8 cellular contexts compared by ENCODE assay signal in genomic region chr4:101348367-101348827, GRCh38. TPM values are rescaled to one million over a fixed set of nuclear protein-coding genes. Genes with fewer than 3 reads are reported as not detected.
DNase-seq lines count a peak whose midpoint lies in the region; ATAC-seq, FAIRE-seq and TF ChIP-seq lines count a peak whose summit lies in the region.

No MANE protein-coding gene starts in this region.

- no peaks in the 10 kb centered on the region for H3K9me2 ChIP-seq in GM23248 (ENCODE audit: insufficient read depth)

- in situ Hi-C loops in GM23248 (cut with MboI), result no loop called here

- DNase-seq in A549 (ENCODE audit: low read depth in 1 of 2, low spot score in 1 of 2), result peak in 1 of 2 experiments; percentile 11
- DNase-seq in GM23248, result peak; percentile 63
- no peak for DNase-seq in activated B cell treated with CpG ODN at 0.5 μM for 24 hours
- peak; percentile 64 for DNase-seq in globus pallidus (ENCODE audit: low spot score)
- no peak for DNase-seq in prostate gland (ENCODE audit: low spot score)
- DNase-seq in stimulated activated CD4-positive, alpha-beta T cell treated with anti-CD3 and anti-CD28 coated beads, Interleukin-4, amount 100 ng/mL, for 1 hour, result no peak
- no peak for DNase-seq in GM19238 (ENCODE audit: insufficient read length, low spot score)

- H3K27ac ChIP-seq in A549 (peak overlapping the region; percentile 88 to 99), GM23248 (peak overlapping the region; percentile 83), prostate gland (peak overlapping the region; percentile 91 to 95)

- H3F3A ChIP-seq in GM23248 (ENCODE audit: insufficient read depth), result peaks cover 19% of the 10 kb centered on the region

- POLR2A ChIA-PET in A549 (lab: Yijun Ruan, JAX), result interaction anchor here (0.6 to 2.7 kb wide), 12 partner anchors 8 to 1398 kb away, joined by 3 to 12 read pairs (median 5); partner anchors contain the start of gene H2AZ1
- POLR2A ChIA-PET in activated B cell treated with CpG ODN at 0.5 μM for 24 hours (lab: Charles Lee), result interaction anchor here (0.6 to 3.3 kb wide), 18 partner anchors 10 to 651 kb away, joined by 3 to 27 read pairs (median 4); partner anchors contain the start of gene BANK1

- H3K79me2 ChIP-seq in GM23248 (ENCODE audit: insufficient read depth), result peaks cover 27% of the 10 kb centered on the region

- H3K4me1 ChIP-seq in A549 (peaks cover 34% of the 10 kb centered on the region), GM23248 (ENCODE audit: insufficient read depth) (peaks cover 20% of the 10 kb centered on the region), prostate gland (replicated peaks) (peaks cover 4% of the 10 kb centered on the region)

- H3K9me3 ChIP-seq in A549, result no peaks in the 10 kb centered on the region
- H3K9me3 ChIP-seq in GM23248 (ENCODE audit: low read depth), result no peaks in the 10 kb centered on the region
- H3K9me3 ChIP-seq in prostate gland, result no peaks in the 10 kb centered on the region

- H3K4me3 Mint-ChIP-seq in activated B cell treated with CpG ODN at 0.5 μM for 24 hours, result peak overlapping the region; percentile 94

- ATAC-seq in A549 (peak; percentile 26 to 30), activated B cell treated with CpG ODN at 0.5 μM for 24 hours (ENCODE audit: low read depth) (no peak), GM19397 (IDR thresholded peaks at IDR 0.05; ENCODE audit: unreplicated experiment) (no peak)

- H3K36me3 ChIP-seq in GM23248 (ENCODE audit: low read depth) (no peaks in the 10 kb centered on the region), prostate gland (no peaks in the 10 kb centered on the region)

- WGBS in A549 (ENCODE audit: missing lambda C conversion rate), result 13% methylated on average over 13 of the region's 24 CpGs
- WGBS in GM23248 (ENCODE audit: low coverage in 1 of 2, low lambda C conversion rate in 2 of 2, missing lambda C conversion rate in 2 of 2), 2 experiments, result 8 to 11% methylated on average over 23 to 24 of the region's 24 CpGs
- WGBS in prostate gland, result 9% methylated on average over 24 of the region's 24 CpGs

- H3K4me3 ChIP-seq in A549 (peak overlapping the region; percentile 79), GM23248 (peak overlapping the region; percentile 96), prostate gland (peak overlapping the region; percentile 86 to 89)

- H3K27me3 Mint-ChIP-seq in activated B cell treated with CpG ODN at 0.5 μM for 24 hours, result no peaks in the 10 kb centered on the region

- no peak for TF ChIP-seq POLR2A in A549 (IDR thresholded peaks at IDR 0.05; ENCODE audit: low read length)
- no peak for TF ChIP-seq POLR2A in prostate gland (IDR thresholded peaks at IDR 0.05)

- TF ChIP-seq RAD21 in A549 (conservative IDR thresholded peaks at IDR 0.05 in 1 of 2, IDR thresholded peaks at IDR 0.05 in 1 of 2), result no peak

- no peaks in the 10 kb centered on the region for H3K9me3 Mint-ChIP-seq in activated B cell treated with CpG ODN at 0.5 μM for 24 hours

- CTCF ChIA-PET in A549 (lab: Yijun Ruan, JAX) (interaction anchor here (0.6 to 1.2 kb wide), 3 partner anchors 14 to 274 kb away, joined by 3 to 7 read pairs (median 3); no protein-coding TSS in a partner anchor), activated B cell treated with CpG ODN at 0.5 μM for 24 hours (lab: Charles Lee) (interaction anchor here (1.0 to 2.0 kb wide), 3 partner anchors 179 to 383 kb away, joined by 5 to 6 read pairs (median 6); no protein-coding TSS in a partner anchor)

- peak overlapping the region; percentile 92 for H2AFZ ChIP-seq in GM23248

- FAIRE-seq in A549 (lab: Jason Lieb, UNC), result no peak

- intact Hi-C loops in activated B cell treated with CpG ODN at 0.5 μM for 24 hours (cut with micrococcal nuclease) (loop anchor here (1.0 to 10.0 kb wide), 11 partner anchors 179 to 1786 kb away; partner anchors contain the start of genes SLC9B2, TRMT10A and UBE2D3), prostate gland (cut with DNase I) (loop anchor here (5.0 to 10.0 kb wide), 3 partner anchors 134 to 1254 kb away; no protein-coding TSS in a partner anchor)

- peak overlapping the region; percentile 95 for H3K27ac Mint-ChIP-seq in activated B cell treated with CpG ODN at 0.5 μM for 24 hours

- H3K4me2 ChIP-seq in A549, result peak overlapping the region; percentile 85
- peak overlapping the region; percentile 79 for H3K4me2 ChIP-seq in GM23248 (ENCODE audit: unreplicated experiment)

- H3K4me1 Mint-ChIP-seq in activated B cell treated with CpG ODN at 0.5 μM for 24 hours, result peaks cover 33% of the 10 kb centered on the region

- TF ChIP-seq CTCF in A549 (IDR thresholded peaks at IDR 0.05) (no peak), activated B cell treated with CpG ODN at 0.5 μM for 24 hours (IDR thresholded peaks at IDR 0.05) (no peak), prostate gland (IDR thresholded peaks at IDR 0.05) (no peak)

- H4K20me1 ChIP-seq in GM23248 (ENCODE audit: insufficient read depth), result no peaks in the 10 kb centered on the region

- peak overlapping the region; percentile 84 for H3K9ac ChIP-seq in GM23248

- peaks cover 17% of the 10 kb centered on the region for H3K36me3 Mint-ChIP-seq in activated B cell treated with CpG ODN at 0.5 μM for 24 hours (ENCODE audit: low read depth)

- TF ChIP-seq EP300 in A549 (IDR thresholded peaks at IDR 0.05), result no peak

- H3K27me3 ChIP-seq in GM23248 (replicated peaks; ENCODE audit: insufficient read depth) (no peaks in the 10 kb centered on the region), prostate gland (replicated peaks; ENCODE audit: insufficient read depth) (no peaks in the 10 kb centered on the region)

TF ChIP-seq in A549, 52 proteins besides CTCF, POLR2A, EP300 and RAD21 (continues in another document):
- no peak for TF ChIP-seq HOXA7 (CRISPR knock-in tag; IDR thresholded peaks at IDR 0.05)
- no peak for TF ChIP-seq POLR2AphosphoS2 (conservative IDR thresholded peaks at IDR 0.05; ENCODE audit: low read length)
- TF ChIP-seq CHD4 (IDR thresholded peaks at IDR 0.05; ENCODE audit: borderline replicate concordance), result no peak
- no peak for TF ChIP-seq TP53 (CRISPR knock-in tag; IDR thresholded peaks at IDR 0.05)
- no peak for TF ChIP-seq HDAC2 (IDR thresholded peaks at IDR 0.05)
- TF ChIP-seq ZC3H11A (IDR thresholded peaks at IDR 0.05), result no peak
- TF ChIP-seq TFCP2L1 (CRISPR knock-in tag; IDR thresholded peaks at IDR 0.05), result no peak
- TF ChIP-seq CHD2 (IDR thresholded peaks at IDR 0.05; ENCODE audit: low read length, partially characterized antibody), result no peak
- TF ChIP-seq HOXB5 (CRISPR knock-in tag; IDR thresholded peaks at IDR 0.05), result no peak
- no peak for TF ChIP-seq HMGXB4 (CRISPR knock-in tag; IDR thresholded peaks at IDR 0.05; ENCODE audit: borderline replicate concordance)
- no peak for TF ChIP-seq BCL3 (IDR thresholded peaks at IDR 0.05)
- TF ChIP-seq PBX3 (IDR thresholded peaks at IDR 0.05), result no peak
- no peak for TF ChIP-seq RCOR1 (IDR thresholded peaks at IDR 0.05; ENCODE audit: low read depth, low read length)
- TF ChIP-seq NPAS2 (CRISPR knock-in tag; IDR thresholded peaks at IDR 0.05; ENCODE audit: borderline replicate concordance), result no peak
- TF ChIP-seq CBX2 (IDR thresholded peaks at IDR 0.05; ENCODE audit: borderline replicate concordance, low read depth), result no peak

RNA-seq across cellular contexts. Expression of gene PPP3CA, which starts 1.1 kb away (rescaled TPM):
- polyA plus RNA-seq in A549 (2011; rRNA removed) (33.7 and 42.4 TPM in 2 replicates), A549 (2017; fragmentation: RNase III; extraction: RNeasy Plus Mini Kit Qiagen cat#74134 plus additional on column Dnase treatment) (19.5 to 25.8 TPM (median 21.4 TPM) in 3 replicates), GM23248 (2016; fragmentation: Nextera tagmentation; extraction: Ambion mirVana) (40.9 and 42.8 TPM in 2 replicates)
- 7.4 and 9.1 TPM in 2 replicates for polyA plus RNA-seq in A549 (2012; cell fraction: cytosol; rRNA removed)
- polyA plus RNA-seq in A549 (2012; cell fraction: nucleus; rRNA removed), result 5.6 and 7.0 TPM in 2 replicates
- polyA minus RNA-seq in A549 (2011; rRNA and poly(A)+ RNA removed), result 36.3 and 46.9 TPM in 2 replicates
- 42.3 and 57.0 TPM in 2 replicates for total RNA-seq in GM23248 (2014; rRNA removed; shearing (Covaris generic))
- total RNA-seq in activated B cell treated with CpG ODN at 0.5 μM for 24 hours (72.8 and 78.8 TPM in 2 replicates), prostate gland (100 to 1,000 TPM in 1 of 2 donors, 10 to 100 TPM in 1; 71.3 to 142 TPM)

Comparison
In these comparisons a context has a peak if more than half of its experiments do, and no peak if none do; other contexts are left out.
1. ATAC-seq: peak in A549 (2 of 2); none in activated B cell treated with CpG ODN at 0.5 μM for 24 hours (single experiment) and GM19397 (single experiment).
2. DNase-seq: peak in GM23248 (single experiment) and globus pallidus (single experiment); none in activated B cell treated with CpG ODN at 0.5 μM for 24 hours (single experiment), prostate gland (single experiment), stimulated activated CD4-positive, alpha-beta T cell treated with anti-CD3 and anti-CD28 coated beads, Interleukin-4, amount 100 ng/mL, for 1 hour (single experiment) and GM19238 (single experiment).
3. Peak in every context shown above with its lines, with median percentiles within 50 percentile points of each other: H3K27ac ChIP-seq and H3K4me3 ChIP-seq.